10 cellular contexts compared by ENCODE assay signal in the genomic region with DNA sequence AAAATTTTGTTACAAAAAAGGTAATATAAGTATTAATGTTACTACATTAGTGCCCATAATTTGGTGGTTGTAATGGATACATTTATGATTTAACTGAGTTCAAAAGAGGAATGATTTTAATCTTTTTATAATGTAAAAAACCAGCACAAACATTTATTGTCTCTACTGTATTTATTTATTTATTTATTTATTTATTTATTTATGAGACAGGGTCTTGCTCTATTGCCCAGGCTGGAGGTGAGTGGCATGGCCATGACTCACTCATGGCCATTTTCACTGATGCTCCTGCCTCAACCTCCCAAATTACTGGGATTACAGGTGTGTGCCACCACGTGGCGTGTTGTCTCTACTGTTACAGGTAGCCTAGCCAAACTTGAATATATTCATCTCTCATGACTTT.
"Had no signal": no experiment of that assay in that cellular context is flagged by ENCODE, and none has a peak within 500 bp of the region (broad histone marks: within the 10 kb centered on the region; RNA-seq: fewer than 3 reads in every experiment).

No MANE protein-coding gene starts in this region.

- H3K4me2 ChIP-seq: KMS-11 had no signal

- H3K9me3 ChIP-seq: HAP-1 had no signal

- ATAC-seq: HCT116 had no signal

- DNase-seq: GM23248, GOT3, H7, IMR-90, Karpas-422, KBM-7 had no signal

- H3K4me3 ChIP-seq: GM23248, HAP-1 had no signal

- H3K9ac ChIP-seq: GM23248, KMS-11 had no signal

- H3K27ac ChIP-seq: HL-60, KMS-11 had no signal

- H2AFZ ChIP-seq: GM23248 had no signal
